ENCODE assay signal across 19 cellular contexts in the genomic region with DNA sequence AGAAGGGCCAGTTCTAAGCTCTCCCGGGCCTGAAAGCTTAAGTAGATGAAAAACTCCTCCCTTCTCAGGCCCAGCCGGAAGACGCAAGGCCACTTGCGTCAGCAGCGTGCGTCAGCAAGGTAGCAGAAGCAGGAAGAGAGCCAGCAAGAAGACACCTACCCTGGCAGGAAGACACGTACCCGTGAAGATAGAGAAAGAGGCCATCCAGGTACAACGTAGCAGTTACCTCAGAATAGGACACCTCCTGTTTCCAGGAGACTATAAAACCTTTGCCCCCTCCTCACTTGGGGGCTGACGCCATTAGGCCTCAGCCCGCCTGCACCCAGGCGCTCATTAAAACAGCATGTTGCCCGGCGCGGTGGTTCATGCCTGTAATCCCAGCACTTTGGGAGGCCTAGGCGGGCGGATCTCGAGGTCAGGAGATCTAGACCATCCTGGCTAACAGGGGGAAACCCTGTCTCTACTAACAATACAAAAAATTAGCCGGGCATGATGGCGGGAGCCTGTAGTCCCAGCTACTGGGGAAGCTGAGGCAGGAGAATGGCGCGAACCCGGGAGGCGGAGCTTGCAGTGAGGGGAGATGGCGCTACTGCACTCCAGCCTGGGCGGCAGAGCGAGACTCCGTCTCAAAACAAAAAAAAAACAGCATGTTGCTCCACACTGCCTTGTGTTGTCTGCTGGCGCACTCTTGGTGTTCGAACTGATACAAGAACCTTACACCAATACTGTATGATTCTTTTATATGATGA.
"Had no signal": no experiment of that assay in that cellular context is flagged by ENCODE, and none has a peak within 500 bp of the region (broad histone marks: within the 10 kb centered on the region; RNA-seq: fewer than 3 reads in every experiment).

No MANE protein-coding gene starts in this region.

- H3K27me3 Mint-ChIP-seq: activated CD4-positive, alpha-beta T cell treated with anti-CD3 and anti-CD28 coated beads, Interleukin-2, amount 10 ng/mL, durations not matched to agents 24 days and 14 days; activated T-cell treated with anti-CD3 and anti-CD28 coated beads, Interleukin-2, amount 50 U/mL, for 24 hours had no signal

- ATAC-seq: activated CD8-positive, alpha-beta T cell treated with anti-CD3 and anti-CD28 coated beads, Interleukin-2, amount 10 ng/mL, durations not matched to agents 7 days and 5 days; foreskin keratinocyte; naive thymus-derived CD4-positive, alpha-beta T cell; stimulated activated effector memory CD8-positive, alpha-beta T cell treated with anti-CD3 and anti-CD28 coated beads, Interleukin-12 subunit alpha, Interleukin-12 subunit beta, amount 100 ng/mL, for 72 hours; upper lobe of right lung had no signal

- H3K36me3 Mint-ChIP-seq: naive thymus-derived CD4-positive, alpha-beta T cell; stimulated activated effector memory CD8-positive, alpha-beta T cell treated with anti-CD3 and anti-CD28 coated beads, Interleukin-12 subunit alpha, Interleukin-12 subunit beta, amount 100 ng/mL, for 72 hours had no signal

- H3K4me2 ChIP-seq: hepatocyte had no signal

- DNase-seq: activated CD4-positive, alpha-beta T cell treated with anti-CD3 and anti-CD28 coated beads, Interleukin-2, amount 10 ng/mL, durations not matched to agents 24 days and 14 days; activated CD8-positive, alpha-beta T cell treated with anti-CD3 and anti-CD28 coated beads, Interleukin-2, amount 10 ng/mL, durations not matched to agents 7 days and 5 days; activated naive CD4-positive, alpha-beta T cell treated with anti-CD3 and anti-CD28 coated beads for 36 hours; activated T-cell treated with anti-CD3 and anti-CD28 coated beads, Interleukin-2, amount 50 U/mL, for 24 hours; aorta; brain microvascular endothelial cell; central memory CD4-positive, alpha-beta T cell; colonic mucosa; endodermal cell; foreskin keratinocyte; naive thymus-derived CD4-positive, alpha-beta T cell; sigmoid colon; stimulated activated CD4-positive, alpha-beta T cell treated with anti-CD3 and anti-CD28 coated beads, Interleukin-4, amount 100 ng/mL, for 24 hours; stomach; upper lobe of right lung had no signal

- H3K27ac Mint-ChIP-seq: activated CD4-positive, alpha-beta T cell treated with anti-CD3 and anti-CD28 coated beads, Interleukin-2, amount 10 ng/mL, durations not matched to agents 24 days and 14 days; activated CD8-positive, alpha-beta T cell treated with anti-CD3 and anti-CD28 coated beads, Interleukin-2, amount 10 ng/mL, durations not matched to agents 7 days and 5 days; activated naive CD4-positive, alpha-beta T cell treated with anti-CD3 and anti-CD28 coated beads for 36 hours; activated T-cell treated with anti-CD3 and anti-CD28 coated beads, Interleukin-2, amount 50 U/mL, for 24 hours; endodermal cell; naive thymus-derived CD4-positive, alpha-beta T cell; stimulated activated effector memory CD8-positive, alpha-beta T cell treated with anti-CD3 and anti-CD28 coated beads, Interleukin-12 subunit alpha, Interleukin-12 subunit beta, amount 100 ng/mL, for 72 hours had no signal

- H3K9me3 Mint-ChIP-seq: activated CD4-positive, alpha-beta T cell treated with anti-CD3 and anti-CD28 coated beads, Interleukin-2, amount 10 ng/mL, durations not matched to agents 24 days and 14 days had no signal

- H3K4me3 Mint-ChIP-seq: activated CD4-positive, alpha-beta T cell treated with anti-CD3 and anti-CD28 coated beads, Interleukin-2, amount 10 ng/mL, durations not matched to agents 24 days and 14 days; activated CD8-positive, alpha-beta T cell treated with anti-CD3 and anti-CD28 coated beads, Interleukin-2, amount 10 ng/mL, durations not matched to agents 7 days and 5 days; activated naive CD4-positive, alpha-beta T cell treated with anti-CD3 and anti-CD28 coated beads for 36 hours; activated T-cell treated with anti-CD3 and anti-CD28 coated beads, Interleukin-2, amount 50 U/mL, for 24 hours; endodermal cell; naive thymus-derived CD4-positive, alpha-beta T cell; stimulated activated effector memory CD8-positive, alpha-beta T cell treated with anti-CD3 and anti-CD28 coated beads, Interleukin-12 subunit alpha, Interleukin-12 subunit beta, amount 100 ng/mL, for 72 hours had no signal

- H3K9me3 ChIP-seq: colonic mucosa, neutrophil, stomach, upper lobe of right lung had no signal

- H3K36me3 ChIP-seq: brain microvascular endothelial cell, colonic mucosa, neutrophil, sigmoid colon, stomach, upper lobe of right lung had no signal

- H3K4me1 ChIP-seq: colonic mucosa, foreskin keratinocyte, sigmoid colon, stomach, upper lobe of right lung had no signal

- H3K27ac ChIP-seq: brain microvascular endothelial cell, colonic mucosa, epithelial cell of prostate, foreskin keratinocyte, hepatocyte, neutrophil, sigmoid colon, stomach, upper lobe of right lung had no signal

- H3K27me3 ChIP-seq: brain microvascular endothelial cell, colonic mucosa, foreskin keratinocyte, hepatocyte, neutrophil, sigmoid colon, stomach, upper lobe of right lung had no signal

- H3K4me1 Mint-ChIP-seq: activated CD4-positive, alpha-beta T cell treated with anti-CD3 and anti-CD28 coated beads, Interleukin-2, amount 10 ng/mL, durations not matched to agents 24 days and 14 days; endodermal cell; stimulated activated effector memory CD8-positive, alpha-beta T cell treated with anti-CD3 and anti-CD28 coated beads, Interleukin-12 subunit alpha, Interleukin-12 subunit beta, amount 100 ng/mL, for 72 hours had no signal

- H3K4me3 ChIP-seq: colonic mucosa, hepatocyte, sigmoid colon, stomach, upper lobe of right lung had no signal

- H2AFZ ChIP-seq: hepatocyte had no signal
